24 cellular contexts compared by ENCODE assay signal in genomic region chr3:158453865-158454264, GRCh38.
DNase-seq lines count a peak whose midpoint lies in the region; ATAC-seq, FAIRE-seq and TF ChIP-seq lines count a peak whose summit lies in the region.
"Had no signal": no experiment of that assay in that cellular context is flagged by ENCODE, and none has a peak within 500 bp of the region (broad histone marks: within the 10 kb centered on the region; RNA-seq: fewer than 3 reads in every experiment).

No MANE protein-coding gene starts in this region.

- H3K27ac ChIP-seq in ovary (no peak overlapping the region), sigmoid colon (no peak overlapping the region), ascending aorta (no peak overlapping the region)
- H3K27ac ChIP-seq: BLaER1 treated with 17β-estradiol and CSF1 and Interleukin-3, amounts not matched to agents 10 nM and 100 nM; SJCRH30 had no signal

- TF ChIP-seq POLR2A in ovary (IDR thresholded peaks at IDR 0.05) (no peak), sigmoid colon (IDR thresholded peaks at IDR 0.05) (no peak)

- intact Hi-C loops in ovary (cut with DNase I): no loop called here
- intact Hi-C loops in sigmoid colon (cut with DNase I): no loop called here
- intact Hi-C loops in ascending aorta (cut with DNase I): no loop called here

- H3K4me3 ChIP-seq in ovary: no peak overlapping the region
- H3K4me3 ChIP-seq in sigmoid colon: no peak overlapping the region
- H3K4me3 ChIP-seq in ascending aorta: no peak overlapping the region
- H3K4me3 ChIP-seq: BLaER1 treated with 17β-estradiol and CSF1 and Interleukin-3, amounts not matched to agents 10 nM and 100 nM; GM12878; K562; MG63; SJCRH30 had no signal

- H3K4me1 ChIP-seq in ovary (ENCODE audit: insufficient read depth): no peaks in the 10 kb centered on the region
- no peaks in the 10 kb centered on the region for H3K4me1 ChIP-seq in sigmoid colon
- no peaks in the 10 kb centered on the region for H3K4me1 ChIP-seq in ascending aorta
- H3K4me1 ChIP-seq: Caco-2 had no signal

- TF ChIP-seq EP300 in ovary (IDR thresholded peaks at IDR 0.05) (no peak), sigmoid colon (IDR thresholded peaks at IDR 0.05) (no peak)

- H3K36me3 ChIP-seq in ovary (no peaks in the 10 kb centered on the region), sigmoid colon (no peaks in the 10 kb centered on the region), ascending aorta (no peaks in the 10 kb centered on the region)
- H3K36me3 ChIP-seq: BLaER1 treated with 17β-estradiol and CSF1 and Interleukin-3, amounts not matched to agents 10 nM and 100 nM; MG63; SJCRH30 had no signal

- DNase-seq in urothelium cell line (ENCODE audit: low spot score) (no peak), ovary (no peak), sigmoid colon (no peak), ascending aorta (ENCODE audit: low spot score in 2 of 2) (no peak)
- DNase-seq: Caco-2; CD4-positive, alpha-beta memory T cell; DND-41; MG63; NCI-H1048; NCI-H1436 treated with DMSO at 0.1 percent for 48 hours; NCI-H1930; NCI-H2227 treated with DMSO at 0.1 percent for 48 hours; NCI-H510A; NK-92 treated with Interleukin-12 subunit alpha and Interleukin-12 subunit beta, amount 100 ng/mL, for 24 hours; SJCRH30; T-cell had no signal

- H3K27me3 ChIP-seq in ovary: no peaks in the 10 kb centered on the region
- no peaks in the 10 kb centered on the region for H3K27me3 ChIP-seq in sigmoid colon
- no peaks in the 10 kb centered on the region for H3K27me3 ChIP-seq in ascending aorta
- H3K27me3 ChIP-seq: BLaER1 treated with 17β-estradiol and CSF1 and Interleukin-3, amounts not matched to agents 10 nM and 100 nM; MG63; SJCRH30 had no signal

- TF ChIP-seq CTCF in ovary (IDR thresholded peaks at IDR 0.05) (no peak), sigmoid colon (IDR thresholded peaks at IDR 0.05) (no peak), ascending aorta (IDR thresholded peaks at IDR 0.05) (no peak)

- ATAC-seq in GM19351 (IDR thresholded peaks at IDR 0.05; ENCODE audit: unreplicated experiment) (peak; percentile 54), HG02678 (IDR thresholded peaks at IDR 0.05; ENCODE audit: unreplicated experiment) (peak; percentile 55), HG03439 (IDR thresholded peaks at IDR 0.05; ENCODE audit: unreplicated experiment) (peak; percentile 53)
- ATAC-seq: GM12878, K562, Panc1, T-cell had no signal

- FAIRE-seq in urothelium cell line (lab: Jason Lieb, UNC): no peak
- FAIRE-seq: HepG2, K562 had no signal

- H3K9me3 ChIP-seq in ovary (no peaks in the 10 kb centered on the region), sigmoid colon (no peaks in the 10 kb centered on the region), ascending aorta (no peaks in the 10 kb centered on the region)
- H3K9me3 ChIP-seq: BLaER1 treated with 17β-estradiol and CSF1 and Interleukin-3, amounts not matched to agents 10 nM and 100 nM; Caco-2; MG63; SJCRH30 had no signal
